Comparison of ENCODE assay signal across 19 cellular contexts in genomic region chr2:131543385-131543891, GRCh38.
"Had no signal": no experiment of that assay in that cellular context is flagged by ENCODE, and none has a peak within 500 bp of the region (broad histone marks: within the 10 kb centered on the region; RNA-seq: fewer than 3 reads in every experiment).

No MANE protein-coding gene starts in this region.

- H3K27me3 ChIP-seq: right lobe of liver, transverse colon had no signal

- H3K4me1 ChIP-seq: foreskin keratinocyte, left ventricle myocardium inferior, psoas muscle, right lobe of liver, transverse colon had no signal

- H3K27me3 Mint-ChIP-seq: stimulated activated naive CD8-positive, alpha-beta T cell treated with anti-CD3 and anti-CD28 coated beads, Interleukin-15, amount 100 ng/mL, for 72 hours had no signal

- ATAC-seq: foreskin keratinocyte; left cardiac atrium; psoas muscle; stimulated activated naive B cell treated with anti-CD40 and anti-IgM and Interleukin-4, amounts not matched to agents 10 μg/mL and 1 μg/mL and 100 μg/mL, for 72 hours had no signal

- H3K27ac Mint-ChIP-seq: dendritic cell treated with granulocyte-macrophage colony-stimulating factor and Interleukin-4, amounts not matched to agents 40 ng/mL and 50 ng/mL, for 4 days; immature natural killer cell; natural killer cell treated with Interleukin-12 subunit alpha and Interleukin-12 subunit beta and Interleukin-15 and Interleukin-18, amount 100 ng/mL, for 72 hours; stimulated activated naive B cell treated with anti-CD40 and anti-IgM and Interleukin-4, amounts not matched to agents 10 μg/mL and 1 μg/mL and 100 μg/mL, for 72 hours; stimulated activated naive CD8-positive, alpha-beta T cell treated with anti-CD3 and anti-CD28 coated beads, Interleukin-15, amount 100 ng/mL, for 72 hours had no signal

- H3K4me3 ChIP-seq: left ventricle myocardium inferior, lung, psoas muscle, right lobe of liver, thoracic aorta, transverse colon had no signal

- H3K27ac ChIP-seq: foreskin keratinocyte, left ventricle myocardium inferior, psoas muscle, right lobe of liver, thoracic aorta, transverse colon had no signal

- H3K9me3 Mint-ChIP-seq: dendritic cell treated with granulocyte-macrophage colony-stimulating factor and Interleukin-4, amounts not matched to agents 40 ng/mL and 50 ng/mL, for 4 days; immature natural killer cell; natural killer cell treated with Interleukin-12 subunit alpha and Interleukin-12 subunit beta and Interleukin-15 and Interleukin-18, amount 100 ng/mL, for 72 hours had no signal

- H3K4me3 Mint-ChIP-seq: dendritic cell treated with granulocyte-macrophage colony-stimulating factor and Interleukin-4, amounts not matched to agents 40 ng/mL and 50 ng/mL, for 4 days; immature natural killer cell; natural killer cell treated with Interleukin-12 subunit alpha and Interleukin-12 subunit beta and Interleukin-15 and Interleukin-18, amount 100 ng/mL, for 72 hours; stimulated activated naive B cell treated with anti-CD40 and anti-IgM and Interleukin-4, amounts not matched to agents 10 μg/mL and 1 μg/mL and 100 μg/mL, for 72 hours; stimulated activated naive CD8-positive, alpha-beta T cell treated with anti-CD3 and anti-CD28 coated beads, Interleukin-15, amount 100 ng/mL, for 72 hours had no signal

- H3K9me3 ChIP-seq: left ventricle myocardium inferior, psoas muscle, right lobe of liver, thoracic aorta, transverse colon had no signal

- H3K4me1 Mint-ChIP-seq: immature natural killer cell; stimulated activated naive B cell treated with anti-CD40 and anti-IgM and Interleukin-4, amounts not matched to agents 10 μg/mL and 1 μg/mL and 100 μg/mL, for 72 hours; stimulated activated naive CD8-positive, alpha-beta T cell treated with anti-CD3 and anti-CD28 coated beads, Interleukin-15, amount 100 ng/mL, for 72 hours had no signal

- FAIRE-seq: colon, keratinocyte had no signal

- H3K36me3 Mint-ChIP-seq: immature natural killer cell; natural killer cell treated with Interleukin-12 subunit alpha and Interleukin-12 subunit beta and Interleukin-15 and Interleukin-18, amount 100 ng/mL, for 72 hours; stimulated activated naive B cell treated with anti-CD40 and anti-IgM and Interleukin-4, amounts not matched to agents 10 μg/mL and 1 μg/mL and 100 μg/mL, for 72 hours had no signal

- H3K36me3 ChIP-seq: left ventricle myocardium inferior, right lobe of liver, thoracic aorta, transverse colon had no signal

- DNase-seq: foreskin keratinocyte; immature natural killer cell; left cardiac atrium; left ventricle myocardium inferior; mesenchymal stem cell; midbrain; psoas muscle; retina; right lobe of liver; stimulated activated CD4-positive, alpha-beta T cell treated with anti-CD3 and anti-CD28 coated beads, Interleukin-4, amount 100 ng/mL, for 24 hours; stimulated activated naive B cell treated with anti-CD40 and anti-IgM and Interleukin-4, amounts not matched to agents 10 μg/mL and 1 μg/mL and 100 μg/mL, for 72 hours; stimulated activated naive CD8-positive, alpha-beta T cell treated with anti-CD3 and anti-CD28 coated beads, Interleukin-15, amount 100 ng/mL, for 72 hours; transverse colon had no signal
